Comparison of ENCODE assay signal across 1 cellular context in the genomic region with DNA sequence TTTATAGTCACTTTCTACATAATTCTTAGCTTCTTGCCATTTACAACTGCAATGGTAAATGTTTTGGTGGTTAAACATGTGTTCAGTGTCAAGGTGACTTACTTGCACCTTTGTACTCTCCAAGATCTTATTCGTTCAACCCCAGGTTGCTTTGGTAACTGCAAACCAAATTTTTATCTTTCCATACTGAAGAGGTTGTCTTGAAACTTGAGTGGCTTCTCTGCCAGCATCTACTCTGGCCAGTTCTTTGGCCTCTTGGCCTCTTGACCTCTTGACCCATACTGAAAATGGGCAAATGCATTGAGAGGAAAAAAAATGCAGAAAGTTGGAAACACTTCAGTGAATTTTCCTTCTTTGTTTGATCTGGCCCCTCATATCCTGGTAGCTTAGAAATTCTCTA.
TF ChIP-seq lines count a peak whose summit lies in the region.

No MANE protein-coding gene starts in this region.

TF ChIP-seq in GM23338, 12 proteins besides CTCF, POLR2A, EP300 and RAD21:
- TF ChIP-seq, protein P1, sequence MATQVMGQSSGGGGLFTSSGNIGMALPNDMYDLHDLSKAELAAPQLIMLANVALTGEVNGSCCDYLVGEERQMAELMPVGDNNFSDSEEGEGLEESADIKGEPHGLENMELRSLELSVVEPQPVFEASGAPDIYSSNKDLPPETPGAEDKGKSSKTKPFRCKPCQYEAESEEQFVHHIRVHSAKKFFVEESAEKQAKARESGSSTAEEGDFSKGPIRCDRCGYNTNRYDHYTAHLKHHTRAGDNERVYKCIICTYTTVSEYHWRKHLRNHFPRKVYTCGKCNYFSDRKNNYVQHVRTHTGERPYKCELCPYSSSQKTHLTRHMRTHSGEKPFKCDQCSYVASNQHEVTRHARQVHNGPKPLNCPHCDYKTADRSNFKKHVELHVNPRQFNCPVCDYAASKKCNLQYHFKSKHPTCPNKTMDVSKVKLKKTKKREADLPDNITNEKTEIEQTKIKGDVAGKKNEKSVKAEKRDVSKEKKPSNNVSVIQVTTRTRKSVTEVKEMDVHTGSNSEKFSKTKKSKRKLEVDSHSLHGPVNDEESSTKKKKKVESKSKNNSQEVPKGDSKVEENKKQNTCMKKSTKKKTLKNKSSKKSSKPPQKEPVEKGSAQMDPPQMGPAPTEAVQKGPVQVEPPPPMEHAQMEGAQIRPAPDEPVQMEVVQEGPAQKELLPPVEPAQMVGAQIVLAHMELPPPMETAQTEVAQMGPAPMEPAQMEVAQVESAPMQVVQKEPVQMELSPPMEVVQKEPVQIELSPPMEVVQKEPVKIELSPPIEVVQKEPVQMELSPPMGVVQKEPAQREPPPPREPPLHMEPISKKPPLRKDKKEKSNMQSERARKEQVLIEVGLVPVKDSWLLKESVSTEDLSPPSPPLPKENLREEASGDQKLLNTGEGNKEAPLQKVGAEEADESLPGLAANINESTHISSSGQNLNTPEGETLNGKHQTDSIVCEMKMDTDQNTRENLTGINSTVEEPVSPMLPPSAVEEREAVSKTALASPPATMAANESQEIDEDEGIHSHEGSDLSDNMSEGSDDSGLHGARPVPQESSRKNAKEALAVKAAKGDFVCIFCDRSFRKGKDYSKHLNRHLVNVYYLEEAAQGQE (IDR thresholded peaks at IDR 0.05; ENCODE audit: unreplicated experiment), result no peak
- TF ChIP-seq CREB1 (CRISPR knock-in tag; IDR thresholded peaks at IDR 0.05; ENCODE audit: low read depth) (no peak), NANOG (IDR thresholded peaks at IDR 0.05; ENCODE audit: borderline replicate concordance) (no peak)
